7 cellular contexts compared by ENCODE assay signal in the genomic region with DNA sequence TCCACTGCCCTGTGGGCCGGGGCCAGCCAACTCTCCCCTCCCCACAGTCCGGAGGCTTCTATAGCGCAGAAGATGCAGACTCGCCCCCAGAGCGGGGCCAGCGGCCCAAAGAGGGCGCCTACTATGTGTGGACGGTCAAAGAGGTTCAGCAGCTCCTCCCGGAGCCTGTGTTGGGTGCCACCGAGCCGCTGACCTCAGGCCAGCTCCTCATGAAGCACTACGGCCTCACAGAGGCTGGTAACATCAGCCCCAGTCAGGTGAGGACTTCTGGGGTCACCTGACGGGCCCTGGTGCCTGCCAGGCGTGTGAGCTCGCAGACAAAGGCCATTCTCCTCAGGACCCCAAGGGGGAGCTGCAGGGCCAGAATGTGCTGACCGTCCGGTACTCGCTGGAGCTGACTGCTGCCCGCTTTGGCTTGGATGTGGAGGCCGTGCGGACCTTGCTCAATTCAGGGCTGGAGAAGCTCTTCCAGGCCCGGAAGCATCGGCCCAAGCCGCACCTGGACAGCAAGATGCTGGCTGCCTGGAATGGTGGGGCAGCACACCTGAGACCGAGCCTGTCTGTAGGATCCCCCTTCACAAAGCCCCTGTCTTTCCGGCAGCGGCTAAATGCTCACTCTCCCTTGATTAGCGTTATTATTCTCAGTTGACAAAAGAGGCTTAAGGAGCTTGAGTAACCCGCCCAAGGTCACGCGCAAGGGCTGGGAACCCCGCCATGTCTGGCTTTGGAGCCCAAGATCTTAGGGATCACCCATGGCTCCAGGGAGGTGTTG. TPM values are rescaled to one million over a fixed set of nuclear protein-coding genes. Genes with fewer than 3 reads are reported as not detected.
DNase-seq lines count a peak whose midpoint lies in the region; ATAC-seq and TF ChIP-seq lines count a peak whose summit lies in the region.

No MANE protein-coding gene starts in this region.

- TF ChIP-seq CTCF in GM06990 (IDR thresholded peaks at IDR 0.05; ENCODE audit: insufficient read depth, low read length, poor library complexity, severe bottlenecking), result peak; percentile 64
- peak; percentile 71 to 94 (median 84) for TF ChIP-seq CTCF in adrenal gland (IDR thresholded peaks at IDR 0.05)
- peak; percentile 56 to 71 (median 59) for TF ChIP-seq CTCF in gastrocnemius medialis (IDR thresholded peaks at IDR 0.05 in 4 of 5, conservative IDR thresholded peaks at IDR 0.05 in 1 of 5)
- no peak for TF ChIP-seq CTCF in CD4-positive, alpha-beta T cell (IDR thresholded peaks at IDR 0.05)

- H3K9me3 ChIP-seq in adrenal gland (replicated peaks in 1 of 3) (no peaks in the 10 kb centered on the region), right cardiac atrium (ENCODE audit: control insufficient read depth, low read length) (no peaks in the 10 kb centered on the region), gastrocnemius medialis (no peaks in the 10 kb centered on the region)
- no peaks in the 10 kb centered on the region for H3K9me3 ChIP-seq in CD4-positive, alpha-beta T cell (ENCODE audit: control insufficient read depth, low read length)

- TF ChIP-seq POLR2A in adrenal gland (IDR thresholded peaks at IDR 0.05), result no peak
- TF ChIP-seq POLR2A in gastrocnemius medialis (IDR thresholded peaks at IDR 0.05), result no peak

- H3K4me1 ChIP-seq in adrenal gland (replicated peaks in 1 of 2) (peaks cover 9 to 11% of the 10 kb centered on the region in 2 donors), right cardiac atrium (ENCODE audit: control insufficient read depth, insufficient read depth, low read length) (no peaks in the 10 kb centered on the region), gastrocnemius medialis (peaks cover 10 to 14% of the 10 kb centered on the region in 2 donors)

- ATAC-seq in right cardiac atrium (peak; percentile 66 to 70), gastrocnemius medialis (peak; percentile 45 to 61)
- ATAC-seq in CD4-positive, alpha-beta T cell (ENCODE audit: poor library complexity), result no peak

- intact Hi-C loops in adrenal gland (cut with DNase I) (loop anchor here in 1 of 2 donors (5.0 kb wide), 2 partner anchors 71 to 146 kb away; no protein-coding TSS in a partner anchor), right cardiac atrium (cut with DNase I) (loop anchor here in 3 of 4 donors (5.0 kb wide), 2 partner anchors 76 to 131 kb away; no protein-coding TSS in a partner anchor), gastrocnemius medialis (cut with DNase I; ENCODE audit: low total_unique reads) (no loop called here)
- intact Hi-C loops in CD4-positive, alpha-beta T cell (cut with DNase I, micrococcal nuclease), result no loop called here

- POLR2A ChIA-PET in CD4-positive, alpha-beta T cell (lab: Charles Lee), result interaction anchor here (1.6 kb wide), 1 partner anchor 9 kb away, joined by 7 read pairs; a partner anchor contains a TSS

- H3K27me3 ChIP-seq in GM06990 (replicated peaks; ENCODE audit: control insufficient read depth, insufficient read depth, low read length), result no peaks in the 10 kb centered on the region
- H3K27me3 ChIP-seq in adrenal gland, result no peaks in the 10 kb centered on the region
- H3K27me3 ChIP-seq in right cardiac atrium (ENCODE audit: control insufficient read depth, insufficient read depth), result no peaks in the 10 kb centered on the region
- H3K27me3 ChIP-seq in gastrocnemius medialis, result no peaks in the 10 kb centered on the region
- H3K27me3 ChIP-seq in CD4-positive, alpha-beta T cell (ENCODE audit: control insufficient read depth, insufficient read depth, low read length), result no peaks in the 10 kb centered on the region

- H3K4me3 Mint-ChIP-seq in CD4-positive, alpha-beta T cell, result no peak overlapping the region

- no peak overlapping the region for H3K27ac Mint-ChIP-seq in CD4-positive, alpha-beta T cell

- peaks cover 11% of the 10 kb centered on the region for H3K36me3 ChIP-seq in GM06990 (ENCODE audit: control insufficient read depth, insufficient read depth, low read length)
- H3K36me3 ChIP-seq in adrenal gland (replicated peaks in 1 of 2), result peaks cover 0 to 9% of the 10 kb centered on the region in 2 donors
- peaks cover 0 to 8% of the 10 kb centered on the region in 2 donors for H3K36me3 ChIP-seq in gastrocnemius medialis

- no peaks in the 10 kb centered on the region for H3K9me3 Mint-ChIP-seq in CD4-positive, alpha-beta T cell

- H3K36me3 Mint-ChIP-seq in CD4-positive, alpha-beta T cell (ENCODE audit: low read depth), result no peaks in the 10 kb centered on the region

- peaks cover 5% of the 10 kb centered on the region for H3K4me1 Mint-ChIP-seq in CD4-positive, alpha-beta T cell (ENCODE audit: low read depth)

- H3K27me3 Mint-ChIP-seq in CD4-positive, alpha-beta T cell, result peaks cover 1% of the 10 kb centered on the region

- 48 to 63% (median 54%) methylated on average over 6 to 32 of the region's 32 CpGs for WGBS in adrenal gland, 4 donors
- 49% methylated on average over 32 of the region's 32 CpGs for WGBS in right cardiac atrium

- no peak overlapping the region for H3K4me3 ChIP-seq in GM06990 (replicated peaks; ENCODE audit: low read depth, low read length)
- no peak overlapping the region for H3K4me3 ChIP-seq in adrenal gland
- H3K4me3 ChIP-seq in right cardiac atrium (ENCODE audit: low read length), result no peak overlapping the region
- H3K4me3 ChIP-seq in gastrocnemius medialis, result no peak overlapping the region

- DNase-seq in GM06990 (ENCODE audit: extremely low read depth, insufficient read length) (no peak), NCI-H1930 (lab: John Stamatoyannopoulos, UW) (peak; percentile 44 to 48), adrenal gland (peak; percentile 82 to 94 (median 92)), right cardiac atrium (peak; percentile 86 to 93 (median 92)), gastrocnemius medialis (peak; percentile 49 to 74), germinal center (ENCODE audit: low spot score) (no peak)
- no peak for DNase-seq in CD4-positive, alpha-beta T cell

- in situ Hi-C loops in gastrocnemius medialis (cut with MboI; ENCODE audit: low sequenced_read_pairs in 4 of 4), result loop anchor here in 1 of 4 donors (10.0 kb wide), 2 partner anchors 74 to 144 kb away; no protein-coding TSS in a partner anchor

- H3K27ac ChIP-seq in adrenal gland, result peak overlapping the region; percentile 16 to 72 (median 46)
- no peak overlapping the region for H3K27ac ChIP-seq in right cardiac atrium (ENCODE audit: low read length)
- H3K27ac ChIP-seq in gastrocnemius medialis, result peak overlapping the region in 2 of 4 donors; percentile 61 to 70
- no peak overlapping the region for H3K27ac ChIP-seq in CD4-positive, alpha-beta T cell (ENCODE audit: low read depth, low read length)

- CTCF ChIA-PET in CD4-positive, alpha-beta T cell (lab: Charles Lee), result no interaction called here

RNA-seq across cellular contexts. Expression of a gene that starts 3.9 kb away (rescaled TPM):
- 100 to 1,000 TPM in 7 of 8 donors, 10 to 100 TPM in 1; 78.9 to 205 (median 169) TPM for total RNA-seq in adrenal gland
- polyA plus RNA-seq in adrenal gland, result 100 to 1,000 TPM in 2 of 3 donors, 10 to 100 TPM in 1; 12.7 to 246 (median 150) TPM
- total RNA-seq in right cardiac atrium, result 10 to 100 TPM; 45.9 to 71.8 (median 52.6) TPM
- 58.1 TPM for polyA plus RNA-seq in right cardiac atrium
- total RNA-seq in gastrocnemius medialis, result 10 to 100 TPM; 22.3 to 67.9 (median 29.1) TPM
- total RNA-seq in CD4-positive, alpha-beta T cell, result 10 to 100 TPM; 10.2 to 10.3 TPM

RNA-seq across cellular contexts. Expression of a gene that starts 9.7 kb away (rescaled TPM):
- total RNA-seq in adrenal gland (under 1 TPM in 7 of 8 donors, not detected in 1; 0.06 to 0.72 (median 0.14) TPM), right cardiac atrium (10 to 100 TPM in 1 of 4 donors, 1 to 10 TPM in 3; 4.4 to 14.8 (median 6.9) TPM), gastrocnemius medialis (under 1 TPM in 2 of 4 donors, not detected in 2; 0.09 to 0.10 TPM)
- polyA plus RNA-seq in adrenal gland (under 1 TPM; 0.05 to 0.24 (median 0.07) TPM), right cardiac atrium (4.3 TPM)
- not detected for total RNA-seq in CD4-positive, alpha-beta T cell

RNA-seq across cellular contexts. Expression of a gene that starts 18.3 kb away (rescaled TPM):
- total RNA-seq in adrenal gland (10 to 100 TPM in 7 of 8 donors, 1 to 10 TPM in 1; 1.7 to 96.1 (median 38.2) TPM), right cardiac atrium (10 to 100 TPM in 3 of 4 donors, 1 to 10 TPM in 1; 5.4 to 31.5 (median 27.3) TPM), gastrocnemius medialis (not detected)
- polyA plus RNA-seq in adrenal gland (10 to 100 TPM in 2 of 3 donors, 1 to 10 TPM in 1; 1.2 to 32.3 (median 10.5) TPM), right cardiac atrium (22.6 TPM)
- not detected for total RNA-seq in CD4-positive, alpha-beta T cell

RNA-seq across cellular contexts. Expression of a gene that starts 42.6 kb away (rescaled TPM):
- total RNA-seq in adrenal gland, result 1 to 10 TPM in 6 of 8 donors, under 1 TPM in 1, not detected in 1; 0.12 to 8.9 (median 2.3) TPM
- polyA plus RNA-seq in adrenal gland, result 1 to 10 TPM in 2 of 3 donors, under 1 TPM in 1; 0.27 to 4.4 (median 2.2) TPM
- total RNA-seq in right cardiac atrium, result 1 to 10 TPM in 2 of 4 donors, under 1 TPM in 2; 0.57 to 1.9 (median 0.95) TPM
- 0.88 TPM for polyA plus RNA-seq in right cardiac atrium
- not detected for total RNA-seq in gastrocnemius medialis
- total RNA-seq in CD4-positive, alpha-beta T cell, result 1 to 10 TPM in 1 of 2 experiments, under 1 TPM in 1; 0.78 to 1.5 TPM

Comparison
In these comparisons a context has a peak if more than half of its experiments do, and no peak if none do; other contexts are left out.
1. DNase-seq: peak in NCI-H1930 (2 of 2), adrenal gland (7 of 7), right cardiac atrium (3 of 3) and gastrocnemius medialis (2 of 2); none in GM06990 (single experiment), CD4-positive, alpha-beta T cell (0 of 10) and germinal center (single experiment).
2. H3K27ac ChIP-seq: peak in adrenal gland (5 of 5); none in right cardiac atrium (single experiment) and CD4-positive, alpha-beta T cell (single experiment).
3. intact Hi-C loops: an anchor here in right cardiac atrium (5.0 kb wide); none called in gastrocnemius medialis and CD4-positive, alpha-beta T cell.